ENCODE assay signal across 1 cellular context in the genomic region with DNA sequence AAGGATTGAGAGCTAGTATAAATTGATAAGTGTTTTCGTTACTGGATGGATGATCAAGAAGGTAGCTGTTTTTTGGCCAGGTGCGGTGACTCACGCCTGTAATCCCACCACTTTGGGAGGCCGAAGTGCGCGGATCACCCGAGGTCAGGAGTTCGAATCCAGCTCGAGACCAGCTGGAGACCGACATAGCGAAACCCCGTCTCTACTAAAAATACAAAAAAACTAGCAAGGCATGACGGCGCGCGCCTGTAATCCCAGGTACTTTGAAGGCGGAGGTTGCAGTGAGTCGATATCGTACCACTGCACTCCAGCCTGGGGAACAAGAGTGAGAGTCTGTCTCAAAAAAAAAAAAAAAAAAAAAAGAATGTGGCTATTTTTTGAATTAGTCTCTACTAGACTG.
TF ChIP-seq lines count a peak whose summit lies in the region.

No MANE protein-coding gene starts in this region.

TF ChIP-seq in H1, 55 proteins besides CTCF, POLR2A, EP300 and RAD21:
- TF ChIP-seq, protein P1, sequence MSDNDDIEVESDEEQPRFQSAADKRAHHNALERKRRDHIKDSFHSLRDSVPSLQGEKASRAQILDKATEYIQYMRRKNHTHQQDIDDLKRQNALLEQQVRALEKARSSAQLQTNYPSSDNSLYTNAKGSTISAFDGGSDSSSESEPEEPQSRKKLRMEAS (IDR thresholded peaks at IDR 0.05) = no peak
- no peak for TF ChIP-seq RFX5 (IDR thresholded peaks at IDR 0.05; ENCODE audit: borderline replicate concordance, low read depth, low read length)
- no peak for TF ChIP-seq RBBP5 (IDR thresholded peaks at IDR 0.05; ENCODE audit: borderline replicate concordance, low read depth, low read length)
- TF ChIP-seq GTF2F1 (IDR thresholded peaks at IDR 0.05; ENCODE audit: borderline replicate concordance, low read depth, low read length) = no peak
- TF ChIP-seq SRF (IDR thresholded peaks at IDR 0.05; ENCODE audit: low read depth, low read length) = no peak
- no peak for TF ChIP-seq TBP (IDR thresholded peaks at IDR 0.05; ENCODE audit: low read depth, low read length)
- TF ChIP-seq SP2 (IDR thresholded peaks at IDR 0.05; ENCODE audit: low read length) = no peak
- no peak for TF ChIP-seq CHD7 (IDR thresholded peaks at IDR 0.05; ENCODE audit: insufficient replicate concordance, low read length)
- TF ChIP-seq BACH1 (IDR thresholded peaks at IDR 0.05; ENCODE audit: low read length) = no peak
- TF ChIP-seq HDAC6 (IDR thresholded peaks at IDR 0.05; ENCODE audit: low read depth, low read length) = no peak
- TF ChIP-seq BCL11A (IDR thresholded peaks at IDR 0.05; ENCODE audit: low read depth in 2 of 2, low read length in 2 of 2) = no peak
- TF ChIP-seq ATF2 (IDR thresholded peaks at IDR 0.05; ENCODE audit: low read length) = no peak
- no peak for TF ChIP-seq POLR2AphosphoS5 (IDR thresholded peaks at IDR 0.05; ENCODE audit: low read depth, low read length)
- TF ChIP-seq, protein P2, sequence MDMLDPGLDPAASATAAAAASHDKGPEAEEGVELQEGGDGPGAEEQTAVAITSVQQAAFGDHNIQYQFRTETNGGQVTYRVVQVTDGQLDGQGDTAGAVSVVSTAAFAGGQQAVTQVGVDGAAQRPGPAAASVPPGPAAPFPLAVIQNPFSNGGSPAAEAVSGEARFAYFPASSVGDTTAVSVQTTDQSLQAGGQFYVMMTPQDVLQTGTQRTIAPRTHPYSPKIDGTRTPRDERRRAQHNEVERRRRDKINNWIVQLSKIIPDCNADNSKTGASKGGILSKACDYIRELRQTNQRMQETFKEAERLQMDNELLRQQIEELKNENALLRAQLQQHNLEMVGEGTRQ (IDR thresholded peaks at IDR 0.05; ENCODE audit: low read length) = no peak
TF ChIP-seq in H1: peak in this region for 0.
